11 cellular contexts compared by ENCODE assay signal in the genomic region with DNA sequence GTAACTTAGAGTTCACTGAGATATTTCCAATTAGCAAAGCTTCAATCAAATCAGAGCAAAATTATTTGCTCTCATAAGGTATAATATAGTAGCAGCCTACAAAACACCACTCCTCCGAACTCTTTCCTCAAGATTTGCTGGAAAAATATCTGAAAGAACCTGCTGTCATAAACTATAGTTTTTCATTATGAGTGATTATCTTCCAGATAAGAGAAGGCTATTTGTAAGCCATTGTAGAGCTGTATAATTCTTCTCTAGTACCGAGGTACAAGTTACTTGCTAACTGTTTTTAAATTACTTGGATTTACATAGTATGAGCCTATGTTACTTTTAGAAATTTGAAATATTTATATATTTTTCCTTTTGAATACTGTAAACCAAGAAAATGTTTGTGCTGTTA. TPM values are rescaled to one million over a fixed set of nuclear protein-coding genes. Genes with fewer than 3 reads are reported as not detected.
DNase-seq lines count a peak whose midpoint lies in the region; ATAC-seq, FAIRE-seq and TF ChIP-seq lines count a peak whose summit lies in the region.
"Had no signal": no experiment of that assay in that cellular context is flagged by ENCODE, and none has a peak within 500 bp of the region (broad histone marks: within the 10 kb centered on the region; RNA-seq: fewer than 3 reads in every experiment).

No MANE protein-coding gene starts in this region.

- intact Hi-C loops in CD4-positive, alpha-beta T cell (cut with DNase I, micrococcal nuclease), result loop anchor here in 1 of 2 experiments (5.0 to 10.0 kb wide), 3 partner anchors 34 to 671 kb away; a partner anchor contains a TSS

- H3K4me1 Mint-ChIP-seq in CD4-positive, alpha-beta T cell (ENCODE audit: low read depth), result peaks cover 64% of the 10 kb centered on the region
- H3K4me1 Mint-ChIP-seq in activated CD8-positive, alpha-beta T cell treated with anti-CD3 and anti-CD28 coated beads, Interleukin-2, amount 10 ng/mL, durations not matched to agents 7 days and 5 days (ENCODE audit: low read depth), result peaks cover 52% of the 10 kb centered on the region

- CTCF ChIA-PET in CD4-positive, alpha-beta T cell (lab: Charles Lee), result interaction anchor here (0.8 to 1.5 kb wide), 4 partner anchors 26 to 673 kb away, joined by 3 read pairs; no protein-coding TSS in a partner anchor
- CTCF ChIA-PET in activated CD8-positive, alpha-beta T cell treated with anti-CD3 and anti-CD28 coated beads, Interleukin-2, amount 10 ng/mL, durations not matched to agents 7 days and 5 days (lab: Charles Lee), result interaction anchor here (1.3 to 1.9 kb wide), 3 partner anchors 13 to 157 kb away, joined by 3 to 5 read pairs (median 3); no protein-coding TSS in a partner anchor

- peak overlapping the region; percentile 85 for H3K4me2 ChIP-seq in keratinocyte (ENCODE audit: control insufficient read depth, extremely low read depth, insufficient read depth, low read depth, low read length)

- H3K36me3 ChIP-seq in HAP-1 (replicated peaks) (peaks cover 50% of the 10 kb centered on the region), keratinocyte (ENCODE audit: control insufficient read depth in 2 of 2, extremely low read depth in 1 of 2, insufficient read depth in 2 of 2, low read length in 2 of 2) (peaks cover 0 to 10% of the 10 kb centered on the region in 2 experiments), right atrium auricular region (no peaks in the 10 kb centered on the region)

- H3K27ac ChIP-seq in CD4-positive, alpha-beta T cell (ENCODE audit: low read depth, low read length), result no peak overlapping the region
- H3K27ac ChIP-seq in keratinocyte (ENCODE audit: control insufficient read depth, insufficient read depth, low read length) (no peak overlapping the region), right atrium auricular region (no peak overlapping the region)

- TF ChIP-seq CTCF in CD4-positive, alpha-beta T cell (IDR thresholded peaks at IDR 0.05), result no peak
- no peak for TF ChIP-seq CTCF in keratinocyte (optimal IDR thresholded peaks at IDR 0.05 in 1 of 3, IDR thresholded peaks at IDR 0.05 in 1 of 3, conservative IDR thresholded peaks at IDR 0.05 in 1 of 3; ENCODE audit: extremely low read depth in 1 of 3, insufficient read depth in 2 of 3, low read length in 3 of 3)
- no peak for TF ChIP-seq CTCF in right atrium auricular region (IDR thresholded peaks at IDR 0.05)

- H3K4me3 Mint-ChIP-seq in CD4-positive, alpha-beta T cell, result peak overlapping the region; percentile 100
- H3K4me3 Mint-ChIP-seq in activated CD8-positive, alpha-beta T cell treated with anti-CD3 and anti-CD28 coated beads, Interleukin-2, amount 10 ng/mL, durations not matched to agents 7 days and 5 days, result peak overlapping the region; percentile 98

- no peaks in the 10 kb centered on the region for H3K27me3 ChIP-seq in CD4-positive, alpha-beta T cell (ENCODE audit: control insufficient read depth, insufficient read depth, low read length)
- no peaks in the 10 kb centered on the region for H3K27me3 ChIP-seq in HAP-1 (ENCODE audit: low read depth)
- no peaks in the 10 kb centered on the region for H3K27me3 ChIP-seq in keratinocyte (ENCODE audit: control insufficient read depth, extremely low read depth, insufficient read depth, low read length)
- H3K27me3 ChIP-seq in right atrium auricular region, result no peaks in the 10 kb centered on the region

- in situ Hi-C loops in HAP-1 (cut with MboI; ENCODE audit: low sequenced_read_pairs), result no loop called here

- H3K36me3 Mint-ChIP-seq in CD4-positive, alpha-beta T cell (ENCODE audit: low read depth), result peaks cover 20% of the 10 kb centered on the region
- peaks cover 69% of the 10 kb centered on the region for H3K36me3 Mint-ChIP-seq in activated CD8-positive, alpha-beta T cell treated with anti-CD3 and anti-CD28 coated beads, Interleukin-2, amount 10 ng/mL, durations not matched to agents 7 days and 5 days (ENCODE audit: low read depth)

- POLR2A ChIA-PET in CD4-positive, alpha-beta T cell (lab: Charles Lee), result interaction anchor here (0.8 to 7.0 kb wide), 5 partner anchors 16 to 84 kb away, joined by 3 to 187 read pairs (median 48); a partner anchor contains a TSS
- POLR2A ChIA-PET in activated CD8-positive, alpha-beta T cell treated with anti-CD3 and anti-CD28 coated beads, Interleukin-2, amount 10 ng/mL, durations not matched to agents 7 days and 5 days (lab: Charles Lee), result interaction anchor here (1.0 to 6.7 kb wide), 4 partner anchors 15 to 85 kb away, joined by 3 to 56 read pairs (median 12); a partner anchor contains a TSS

- H3K4me1 ChIP-seq in HAP-1 (peaks cover 34% of the 10 kb centered on the region), keratinocyte (ENCODE audit: control insufficient read depth, extremely low read depth, insufficient read depth, low read length) (peaks cover 21% of the 10 kb centered on the region), right atrium auricular region (peaks cover 0 to 17% of the 10 kb centered on the region in 2 donors)

- H4K20me1 ChIP-seq in keratinocyte (ENCODE audit: control insufficient read depth, extremely low read depth, insufficient read depth, low read length), result no peaks in the 10 kb centered on the region

- no peaks in the 10 kb centered on the region for H3K9me1 ChIP-seq in keratinocyte (ENCODE audit: control insufficient read depth, extremely low read depth, insufficient read depth, low read length)

- peak overlapping the region; percentile 70 for H2AFZ ChIP-seq in keratinocyte (ENCODE audit: control insufficient read depth, low read length)

- H3K79me2 ChIP-seq in keratinocyte (ENCODE audit: control insufficient read depth, insufficient read depth, low read length), result peaks cover 44% of the 10 kb centered on the region

- no peak for FAIRE-seq in keratinocyte (lab: Jason Lieb, UNC)

- DNase-seq in CD4-positive, alpha-beta T cell, result no peak
- DNase-seq in HAP-1 (ENCODE audit: low spot score in 2 of 2) (no peak), keratinocyte (ENCODE audit: low read depth, low spot score) (no peak), NCI-H1105 (lab: John Stamatoyannopoulos, UW) (no peak), right atrium auricular region (ENCODE audit: low spot score) (no peak), GM03348 (ENCODE audit: low spot score) (no peak)
- DNase-seq in activated CD8-positive, alpha-beta T cell treated with anti-CD3 and anti-CD28 coated beads, Interleukin-2, amount 10 ng/mL, durations not matched to agents 7 days and 5 days, result no peak
- no peak for DNase-seq in stimulated activated naive CD4-positive, alpha-beta T cell (lab: John Stamatoyannopoulos, UW)
- DNase-seq: activated effector memory CD4-positive, alpha-beta T cell treated with Interleukin-2 at 50 U/mL for 16 hours; head of caudate nucleus; SHP77 had no signal

- peak overlapping the region; percentile 99 for H3K27ac Mint-ChIP-seq in CD4-positive, alpha-beta T cell
- no peak overlapping the region for H3K27ac Mint-ChIP-seq in activated CD8-positive, alpha-beta T cell treated with anti-CD3 and anti-CD28 coated beads, Interleukin-2, amount 10 ng/mL, durations not matched to agents 7 days and 5 days

- no peaks in the 10 kb centered on the region for H3K27me3 Mint-ChIP-seq in CD4-positive, alpha-beta T cell
- H3K27me3 Mint-ChIP-seq in activated CD8-positive, alpha-beta T cell treated with anti-CD3 and anti-CD28 coated beads, Interleukin-2, amount 10 ng/mL, durations not matched to agents 7 days and 5 days (ENCODE audit: low read depth), result no peaks in the 10 kb centered on the region

- no peak for ATAC-seq in CD4-positive, alpha-beta T cell (ENCODE audit: poor library complexity)
- no peak for ATAC-seq in activated CD8-positive, alpha-beta T cell treated with anti-CD3 and anti-CD28 coated beads, Interleukin-2, amount 10 ng/mL, durations not matched to agents 7 days and 5 days

- no peak overlapping the region for H3K9ac ChIP-seq in keratinocyte (ENCODE audit: control insufficient read depth, extremely low read depth, insufficient read depth, low read length)

- dilution Hi-C loops in keratinocyte (cut with MboI; ENCODE audit: extremely low pct_ligation_motif_present, low sequenced_read_pairs), result no loop called here

- H3K4me3 ChIP-seq in HAP-1 (peak overlapping the region; percentile 84), keratinocyte (ENCODE audit: control insufficient read depth in 2 of 3, extremely low read depth in 1 of 3, insufficient read depth in 2 of 3, low read depth in 1 of 3, low read length in 3 of 3) (peak overlapping the region in 2 of 3 experiments; percentile 90 to 94), right atrium auricular region (no peak overlapping the region)

- H3K9me3 ChIP-seq in CD4-positive, alpha-beta T cell (ENCODE audit: control insufficient read depth, low read length), result no peaks in the 10 kb centered on the region
- no peaks in the 10 kb centered on the region for H3K9me3 ChIP-seq in HAP-1
- H3K9me3 ChIP-seq in keratinocyte (ENCODE audit: control insufficient read depth, low read depth, low read length), result no peaks in the 10 kb centered on the region
- H3K9me3 ChIP-seq in right atrium auricular region, result no peaks in the 10 kb centered on the region

- no peaks in the 10 kb centered on the region for H3K9me3 Mint-ChIP-seq in CD4-positive, alpha-beta T cell
- no peaks in the 10 kb centered on the region for H3K9me3 Mint-ChIP-seq in activated CD8-positive, alpha-beta T cell treated with anti-CD3 and anti-CD28 coated beads, Interleukin-2, amount 10 ng/mL, durations not matched to agents 7 days and 5 days (ENCODE audit: insufficient read depth)

RNA-seq across cellular contexts. Expression of a gene that starts 2.1 kb away (rescaled TPM):
- total RNA-seq in CD4-positive, alpha-beta T cell, result 1 to 10 TPM; 6.3 to 7.5 TPM
- 100 to 1,000 TPM in 1 of 2 experiments, 10 to 100 TPM in 1; 91.3 to 103 TPM for total RNA-seq in activated CD8-positive, alpha-beta T cell treated with anti-CD3 and anti-CD28 coated beads, Interleukin-2, amount 10 ng/mL, durations not matched to agents 7 days and 5 days
- polyA plus RNA-seq in keratinocyte, result 1.2 to 11.5 TPM (median 6.7 TPM) in 3 replicates
- 1.5 TPM for polyA plus RNA-seq in keratinocyte (2011; ENCODE audit: low read depth)
- polyA plus RNA-seq in keratinocyte (2011; cell fraction: cytosol; rRNA removed), result 1.2 and 3.1 TPM in 2 replicates
- polyA plus RNA-seq in keratinocyte (2011; cell fraction: nucleus; rRNA removed), result 1.9 and 2.3 TPM in 2 replicates
- polyA plus RNA-seq in keratinocyte (2012; ENCODE audit: low replicate concordance), result 0.07 and 6.8 TPM in 2 replicates
- polyA minus RNA-seq in keratinocyte, result 0.62 to 5.8 TPM (median 3.1 TPM) in 3 replicates
- not detected for polyA minus RNA-seq in keratinocyte (2011; cell fraction: cytosol; rRNA and poly(A)+ RNA removed)
- 1.2 and 1.5 TPM in 2 replicates for polyA minus RNA-seq in keratinocyte (2011; cell fraction: nucleus; rRNA and poly(A)+ RNA removed)
- under 1 TPM in 1 of 2 donors, not detected in 1; 0.74 TPM for total RNA-seq in right atrium auricular region

RNA-seq across cellular contexts. Expression of a gene that starts 2.1 kb away (rescaled TPM):
- 10 to 100 TPM in 1 of 2 experiments, 1 to 10 TPM in 1; 6.5 to 10.4 TPM for total RNA-seq in CD4-positive, alpha-beta T cell
- 10 to 100 TPM; 22.2 to 22.3 TPM for total RNA-seq in activated CD8-positive, alpha-beta T cell treated with anti-CD3 and anti-CD28 coated beads, Interleukin-2, amount 10 ng/mL, durations not matched to agents 7 days and 5 days
- polyA plus RNA-seq in keratinocyte, result 5.5 to 10.2 TPM (median 6.1 TPM) in 3 replicates
- polyA plus RNA-seq in keratinocyte (2011; ENCODE audit: low read depth), result 6.9 TPM
- polyA plus RNA-seq in keratinocyte (2011; cell fraction: cytosol; rRNA removed), result 3.8 and 8.4 TPM in 2 replicates
- 7.4 and 10.4 TPM in 2 replicates for polyA plus RNA-seq in keratinocyte (2011; cell fraction: nucleus; rRNA removed)
- 4.2 and 7.8 TPM in 2 replicates for polyA plus RNA-seq in keratinocyte (2012; ENCODE audit: low replicate concordance)
- polyA minus RNA-seq in keratinocyte, result 4.9 to 7.2 TPM (median 7.1 TPM) in 3 replicates
- polyA minus RNA-seq in keratinocyte (2011; cell fraction: cytosol; rRNA and poly(A)+ RNA removed), result 2.3 TPM
- 3.5 and 11.9 TPM in 2 replicates for polyA minus RNA-seq in keratinocyte (2011; cell fraction: nucleus; rRNA and poly(A)+ RNA removed)
- 1 to 10 TPM; 4.2 to 6.1 TPM for total RNA-seq in right atrium auricular region

Comparison
In these comparisons a context has a peak if more than half of its experiments do, and no peak if none do; other contexts are left out.
1. H3K4me3 ChIP-seq: peak in HAP-1 (single experiment) and keratinocyte (2 of 3); none in right atrium auricular region (0 of 2).
2. RNA of a gene that starts 2.1 kb away (total RNA-seq): 91.3 to 103 TPM in activated CD8-positive, alpha-beta T cell treated with anti-CD3 and anti-CD28 coated beads, Interleukin-2, amount 10 ng/mL, durations not matched to agents 7 days and 5 days; 6.3 to 7.5 TPM in CD4-positive, alpha-beta T cell and 0.74 TPM in right atrium auricular region; every median in the first group is over 10 times any median in the second.